7 cellular contexts compared by ENCODE assay signal in the genomic region with DNA sequence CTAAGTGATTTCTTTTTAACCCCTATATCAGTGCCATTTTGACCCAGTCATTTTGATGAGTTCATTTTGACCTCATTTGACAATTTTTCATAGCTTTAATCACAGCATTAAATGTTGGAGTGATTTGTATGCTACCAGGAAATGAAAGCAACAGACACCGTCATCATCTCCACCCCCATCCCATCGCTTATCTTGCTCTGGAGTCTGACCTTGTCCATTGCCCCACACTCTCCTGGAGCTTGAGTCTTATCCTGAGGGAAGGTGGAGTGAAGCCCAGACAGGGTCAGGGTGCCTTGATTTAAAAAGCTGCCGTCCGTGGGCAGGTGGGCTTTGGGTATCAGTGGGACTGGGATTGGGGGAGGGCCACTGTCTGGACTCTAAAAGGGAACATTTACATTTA.
"Had no signal": no experiment of that assay in that cellular context is flagged by ENCODE, and none has a peak within 500 bp of the region (broad histone marks: within the 10 kb centered on the region; RNA-seq: fewer than 3 reads in every experiment).

No MANE protein-coding gene starts in this region.

- DNase-seq: H9, HCEC 1CT had no signal

- ATAC-seq: GM23338, HepG2 had no signal

- H3K4me3 ChIP-seq: GM23338 had no signal

- FAIRE-seq: H1, H54, HepG2, HTR-8/SVneo had no signal
